ENCODE assay signal across 8 cellular contexts in genomic region chr2:201129044-201129505, GRCh38. TPM values are rescaled to one million over a fixed set of nuclear protein-coding genes. Genes with fewer than 3 reads are reported as not detected.
DNase-seq lines count a peak whose midpoint lies in the region; ATAC-seq and TF ChIP-seq lines count a peak whose summit lies in the region.

No MANE protein-coding gene starts in this region.

- CTCF ChIA-PET in PC-9 (lab: Charles Lee) = no interaction called here

- H3K4me1 Mint-ChIP-seq in naive B cell = peaks cover 63 to 83% (median 71%) of the 10 kb centered on the region in 3 donors

- H3K27me3 Mint-ChIP-seq in naive B cell = no peaks in the 10 kb centered on the region

- no peaks in the 10 kb centered on the region for H3K27me3 ChIP-seq in PC-9 (ENCODE audit: insufficient read depth, low read depth)

- H3K4me1 ChIP-seq in PC-9 (replicated peaks; ENCODE audit: insufficient read depth) = peaks cover 59% of the 10 kb centered on the region

- H3K4me2 ChIP-seq in PC-9 = peak overlapping the region; percentile 50

- no peaks in the 10 kb centered on the region for H3K36me3 ChIP-seq in PC-9 (ENCODE audit: low read depth)

- peak overlapping the region in 6 of 8 donors; percentile 13 to 81 (median 41) for H3K4me3 Mint-ChIP-seq in naive B cell

- DNase-seq in PC-9 = peak in 1 of 2 experiments; percentile 65
- DNase-seq in caudate nucleus (lab: John Stamatoyannopoulos, UW) = peak in 6 of 61 donors; percentile 7 to 61 (median 35)
- no peak for DNase-seq in naive B cell
- DNase-seq in foreskin melanocyte = no peak
- DNase-seq in NCI-H2227 (lab: John Stamatoyannopoulos, UW; ENCODE audit: unreplicated experiment) = no peak
- DNase-seq in NAMALWA (ENCODE audit: low spot score) = no peak
- no peak for DNase-seq in HuH-7.5 (ENCODE audit: low spot score)

- intact Hi-C loops in PC-9 (cut with micrococcal nuclease; ENCODE audit: unreplicated experiment) = loop anchor here (1.0 kb wide), 1 partner anchor 20 kb away; no protein-coding TSS in a partner anchor

- H2AFZ ChIP-seq in PC-9 = no peak overlapping the region

- H3K36me3 Mint-ChIP-seq in naive B cell = peaks cover 11 to 15% of the 10 kb centered on the region in 2 donors

- peak overlapping the region; percentile 59 for H3K27ac ChIP-seq in PC-9
- H3K27ac ChIP-seq in caudate nucleus (ENCODE audit: low read depth, low read length) = peak overlapping the region; percentile 75

- H3K9me3 Mint-ChIP-seq in naive B cell = no peaks in the 10 kb centered on the region

- ATAC-seq in naive B cell (ENCODE audit: low read depth in 2 of 2) = no peak

- TF ChIP-seq POLR2A in GM18526 (IDR thresholded peaks at IDR 0.05; ENCODE audit: extremely low read depth, insufficient read length) = peak; percentile 28

- POLR2A ChIA-PET in PC-9 (lab: Charles Lee; ENCODE audit: unreplicated experiment) = no interaction called here

- peak overlapping the region; percentile 67 to 93 (median 88) for H3K27ac Mint-ChIP-seq in naive B cell

- H3K79me2 ChIP-seq in PC-9 (ENCODE audit: low read depth) = peaks cover 53% of the 10 kb centered on the region

- no peak for TF ChIP-seq CTCF in PC-9 (conservative IDR thresholded peaks at IDR 0.05)

- no TSS peak for BruUV-seq in PC-9 (replicated peaks; lab: Mats Ljungman, UMichigan)

- no peaks in the 10 kb centered on the region for H3K9me3 ChIP-seq in PC-9 (ENCODE audit: insufficient read depth, low read depth)

- H3K4me3 ChIP-seq in PC-9 = no peak overlapping the region

- H4K20me1 ChIP-seq in PC-9 (ENCODE audit: insufficient read depth) = no peaks in the 10 kb centered on the region

- H3K9me2 ChIP-seq in PC-9 (ENCODE audit: insufficient read depth) = no peaks in the 10 kb centered on the region

- H3F3A ChIP-seq in PC-9 (ENCODE audit: insufficient read depth, low read depth) = peaks cover 17% of the 10 kb centered on the region; the same call in 1 of the 2 replicates

RNA-seq across cellular contexts. Expression of gene CFLAR, which starts 13.1 kb away (rescaled TPM):
- 75.4 and 99.1 TPM in 2 replicates for total RNA-seq in PC-9 (2021)
- polyA plus RNA-seq in naive B cell (ENCODE audit: low read depth in 6 of 6) = 10 to 100 TPM; 12.8 to 53.3 (median 46.8) TPM

RNA-seq across cellular contexts. Expression of gene CASP10, which starts 53.9 kb away (rescaled TPM):
- 15.2 and 16.9 TPM in 2 replicates for total RNA-seq in PC-9 (2021)
- polyA plus RNA-seq in naive B cell (ENCODE audit: low read depth in 6 of 6) = 1 to 10 TPM; 2.7 to 8.1 (median 4.7) TPM

RNA-seq across cellular contexts. Expression of gene NDUFB3, which starts 57.3 kb away (rescaled TPM):
- total RNA-seq in PC-9 (2021) = 93.1 and 96.7 TPM in 2 replicates
- polyA plus RNA-seq in naive B cell (ENCODE audit: low read depth in 6 of 6) = 100 to 1,000 TPM; 196 to 279 (median 251) TPM

RNA-seq across cellular contexts. Expression of gene HYCC2, which starts 57.6 kb away (rescaled TPM):
- total RNA-seq in PC-9 (2021) = 8.8 and 10.7 TPM in 2 replicates
- 10 to 100 TPM; 12.3 to 24.6 (median 20.5) TPM for polyA plus RNA-seq in naive B cell (ENCODE audit: low read depth in 6 of 6)
